In genomic region chr17:3796110-3796821, GRCh38 we compare ENCODE assay signal across 1 cellular context.
TF ChIP-seq lines count a peak whose summit lies in the region.

No MANE protein-coding gene starts in this region.

TF ChIP-seq in GM23338, 12 proteins besides CTCF, POLR2A, EP300 and RAD21 (continued from another document):
- TF ChIP-seq REST (IDR thresholded peaks at IDR 0.05; ENCODE audit: unreplicated experiment): no peak
- TF ChIP-seq CREB1 (CRISPR knock-in tag; IDR thresholded peaks at IDR 0.05; ENCODE audit: low read depth): no peak
TF ChIP-seq in GM23338: peak in this region for 0.
